Comparison of ENCODE assay signal across 10 cellular contexts in genomic region chr11:67006029-67006884, GRCh38. TPM values are rescaled to one million over a fixed set of nuclear protein-coding genes. Genes with fewer than 3 reads are reported as not detected.
DNase-seq lines count a peak whose midpoint lies in the region; ATAC-seq and TF ChIP-seq lines count a peak whose summit lies in the region.
"Had no signal": no experiment of that assay in that cellular context is flagged by ENCODE, and none has a peak within 500 bp of the region (broad histone marks: within the 10 kb centered on the region; RNA-seq: fewer than 3 reads in every experiment).

No MANE protein-coding gene starts in this region.

- no peaks in the 10 kb centered on the region for H3K9me2 ChIP-seq in MM.1S (replicated peaks; ENCODE audit: insufficient read depth, low read length)

- no peak for TF ChIP-seq CTCF in MM.1S (IDR thresholded peaks at IDR 0.05; ENCODE audit: low read length)
- no peak for TF ChIP-seq CTCF in osteoblast (IDR thresholded peaks at IDR 0.05; ENCODE audit: extremely low read depth, low read depth, low read length)

- H4K20me1 ChIP-seq in MM.1S (ENCODE audit: insufficient read depth, low read length) (no peaks in the 10 kb centered on the region), osteoblast (ENCODE audit: insufficient read depth, low read length) (no peaks in the 10 kb centered on the region)

- no peak overlapping the region for H3K9ac ChIP-seq in MM.1S (ENCODE audit: low read length)
- peak overlapping the region; percentile 63 for H3K9ac ChIP-seq in adipocyte (ENCODE audit: low read length)

- no peaks in the 10 kb centered on the region for H3K79me2 ChIP-seq in MM.1S (ENCODE audit: low read length)
- no peaks in the 10 kb centered on the region for H3K79me2 ChIP-seq in osteoblast (ENCODE audit: insufficient read depth, low read length)

- H3K27me3 ChIP-seq in MM.1S (replicated peaks; ENCODE audit: insufficient read depth, low read length): no peaks in the 10 kb centered on the region; the same call in 1 of the 2 replicates
- no peaks in the 10 kb centered on the region for H3K27me3 ChIP-seq in adipocyte (replicated peaks; ENCODE audit: control insufficient read depth, insufficient read depth, low read length)
- H3K27me3 ChIP-seq in osteoblast (ENCODE audit: insufficient read depth, low read length): peaks cover 4% of the 10 kb centered on the region
- H3K27me3 ChIP-seq: adrenal gland had no signal

- peak overlapping the region; percentile 82 for H2AFZ ChIP-seq in MM.1S (ENCODE audit: low read length)
- H2AFZ ChIP-seq in osteoblast (ENCODE audit: low read length): peak overlapping the region; percentile 89

- DNase-seq in NCI-H1105 treated with DMSO at 0.1 percent for 48 hours (lab: John Stamatoyannopoulos, UW): peak; percentile 11
- no peak for DNase-seq in NCI-H1105 (lab: John Stamatoyannopoulos, UW)
- DNase-seq in MM.1S: peak; percentile 50
- no peak for DNase-seq in adipocyte (ENCODE audit: low read depth)
- DNase-seq in osteoblast (ENCODE audit: insufficient read length, low spot score, missing footprints): peak; percentile 89
- DNase-seq: naive thymus-derived CD8-positive, alpha-beta T cell had no signal

- no peak for ATAC-seq in GM18520 (IDR thresholded peaks at IDR 0.05; ENCODE audit: unreplicated experiment)
- no peak for ATAC-seq in GM19467 (IDR thresholded peaks at IDR 0.05; ENCODE audit: unreplicated experiment)
- ATAC-seq in HG03097 (IDR thresholded peaks at IDR 0.05; ENCODE audit: low FRiP score, unreplicated experiment): no peak

- H3K27ac ChIP-seq in MM.1S (ENCODE audit: low read length) (no peak overlapping the region), osteoblast (ENCODE audit: low read depth, low read length) (no peak overlapping the region)
- H3K27ac ChIP-seq: adrenal gland had no signal

- H3K4me1 ChIP-seq in MM.1S (ENCODE audit: low read length) (0 out of 2 replicates have a peak, but pooled peaks cover 4% of the 10 kb centered on the region), adipocyte (ENCODE audit: control insufficient read depth, insufficient read depth, low read length) (peaks cover 15% of the 10 kb centered on the region), osteoblast (ENCODE audit: insufficient read depth, low read length) (no peaks in the 10 kb centered on the region)
- H3K4me1 ChIP-seq: adrenal gland had no signal

- H3K36me3 ChIP-seq in MM.1S (replicated peaks; ENCODE audit: insufficient read depth, low read length) (no peaks in the 10 kb centered on the region), adipocyte (ENCODE audit: control insufficient read depth, insufficient read depth, low read length, severe bottlenecking) (no peaks in the 10 kb centered on the region), osteoblast (ENCODE audit: insufficient read depth, low read length) (no peaks in the 10 kb centered on the region)
- H3K36me3 ChIP-seq: adrenal gland had no signal

- H3K4me3 ChIP-seq in MM.1S (ENCODE audit: low read length) (peak overlapping the region; percentile 20; the same call in 1 of the 2 replicates), adipocyte (ENCODE audit: low read length) (peak overlapping the region; percentile 56), osteoblast (ENCODE audit: insufficient read depth, low read length) (peak overlapping the region; percentile 36)
- H3K4me3 ChIP-seq: adrenal gland had no signal

- H3K9me3 ChIP-seq in MM.1S (replicated peaks; ENCODE audit: insufficient read depth, low read length) (no peaks in the 10 kb centered on the region), adipocyte (ENCODE audit: control insufficient read depth, low read length) (no peaks in the 10 kb centered on the region), osteoblast (ENCODE audit: low read depth, low read length) (no peaks in the 10 kb centered on the region)
- H3K9me3 ChIP-seq: adrenal gland had no signal

- H3F3A ChIP-seq in MM.1S (ENCODE audit: insufficient read depth, low read length): no peaks in the 10 kb centered on the region

- H3K4me2 ChIP-seq in MM.1S (ENCODE audit: low read depth, low read length): peak overlapping the region; percentile 58; the same call in 1 of the 2 replicates
- peak overlapping the region; percentile 33 for H3K4me2 ChIP-seq in osteoblast (ENCODE audit: insufficient read depth, low read length)

RNA-seq across cellular contexts. Expression of gene SYT12, which starts 16.7 kb away (rescaled TPM):
- total RNA-seq in osteoblast: 4.0 and 4.1 TPM in 2 replicates
- total RNA-seq: naive thymus-derived CD8-positive, alpha-beta T cell had no signal

RNA-seq across cellular contexts. Expression of gene C11orf86, which starts 31.2 kb away (rescaled TPM):
- total RNA-seq in osteoblast: not detected in 2 replicates
- total RNA-seq: naive thymus-derived CD8-positive, alpha-beta T cell had no signal

RNA-seq across cellular contexts. Expression of gene PC, which starts 48.1 kb away (rescaled TPM):
- 48.5 and 50.1 TPM in 2 replicates for total RNA-seq in osteoblast

RNA-seq across cellular contexts. Expression of gene RHOD, which starts 50.4 kb away (rescaled TPM):
- total RNA-seq in osteoblast: 26.8 and 27.5 TPM in 2 replicates

Comparison
In these comparisons a context has a peak if more than half of its experiments do, and no peak if none do; other contexts are left out.
1. DNase-seq: peak in NCI-H1105 treated with DMSO at 0.1 percent for 48 hours (single experiment), MM.1S (single experiment) and osteoblast (single experiment); none in NCI-H1105 (single experiment) and adipocyte (single experiment).
2. Peak in every context shown above with its lines, with median percentiles within 50 percentile points of each other: H3K4me3 ChIP-seq.